In the genomic region with DNA sequence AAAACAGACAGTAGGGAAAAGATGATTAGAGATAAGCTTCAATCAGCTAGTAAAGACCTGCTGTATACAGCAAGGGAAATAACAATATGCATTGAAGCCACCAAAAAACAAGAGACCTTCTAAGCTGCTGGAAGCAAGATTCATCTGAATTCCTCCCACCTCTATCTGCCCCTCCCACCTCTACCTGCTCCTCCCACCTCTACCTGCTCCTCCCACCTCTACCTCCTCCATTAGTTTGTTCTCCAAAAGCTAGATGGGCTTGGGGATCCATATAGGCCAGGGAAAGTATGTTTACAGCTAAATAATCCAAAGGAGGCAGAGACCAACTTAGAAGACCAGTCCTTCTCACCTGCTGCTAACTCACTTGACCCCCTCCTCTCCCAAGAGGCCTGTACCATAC, we compare ENCODE assay signal across 2 cellular contexts.
TF ChIP-seq lines count a peak whose summit lies in the region.

No MANE protein-coding gene starts in this region.

TF ChIP-seq in HEK293, 187 proteins besides CTCF, POLR2A, EP300 and RAD21:
- TF ChIP-seq ZFHX2 (tag by site-specific recombination; conservative IDR thresholded peaks at IDR 0.05) (peak; percentile 35), EGR2 (tag by site-specific recombination; IDR thresholded peaks at IDR 0.05; ENCODE audit: low read depth) (peak; percentile 50; the same call in 1 of the 2 replicates), HOXC10 (CRISPR knock-in tag; IDR thresholded peaks at IDR 0.05) (no peak), ZNF600 (tag by site-specific recombination; IDR thresholded peaks at IDR 0.05) (no peak), ZNF501 (tag by site-specific recombination; IDR thresholded peaks at IDR 0.05) (no peak), ZNF169 (tag by site-specific recombination; IDR thresholded peaks at IDR 0.05) (no peak)
- TF ChIP-seq, protein P1, sequence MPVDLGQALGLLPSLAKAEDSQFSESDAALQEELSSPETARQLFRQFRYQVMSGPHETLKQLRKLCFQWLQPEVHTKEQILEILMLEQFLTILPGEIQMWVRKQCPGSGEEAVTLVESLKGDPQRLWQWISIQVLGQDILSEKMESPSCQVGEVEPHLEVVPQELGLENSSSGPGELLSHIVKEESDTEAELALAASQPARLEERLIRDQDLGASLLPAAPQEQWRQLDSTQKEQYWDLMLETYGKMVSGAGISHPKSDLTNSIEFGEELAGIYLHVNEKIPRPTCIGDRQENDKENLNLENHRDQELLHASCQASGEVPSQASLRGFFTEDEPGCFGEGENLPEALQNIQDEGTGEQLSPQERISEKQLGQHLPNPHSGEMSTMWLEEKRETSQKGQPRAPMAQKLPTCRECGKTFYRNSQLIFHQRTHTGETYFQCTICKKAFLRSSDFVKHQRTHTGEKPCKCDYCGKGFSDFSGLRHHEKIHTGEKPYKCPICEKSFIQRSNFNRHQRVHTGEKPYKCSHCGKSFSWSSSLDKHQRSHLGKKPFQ (tag by site-specific recombination; IDR thresholded peaks at IDR 0.05): no peak

TF ChIP-seq in H1, 55 proteins besides CTCF, POLR2A, EP300 and RAD21:
- TF ChIP-seq GTF2F1 (IDR thresholded peaks at IDR 0.05; ENCODE audit: borderline replicate concordance, low read depth, low read length) (no peak), YY1 (IDR thresholded peaks at IDR 0.05; ENCODE audit: low read depth, low read length) (no peak), SUZ12 (IDR thresholded peaks at IDR 0.05; ENCODE audit: low read length) (no peak), RFX5 (IDR thresholded peaks at IDR 0.05; ENCODE audit: borderline replicate concordance, low read depth, low read length) (no peak), JUN (IDR thresholded peaks at IDR 0.05; ENCODE audit: low read depth, low read length) (no peak), SP1 (IDR thresholded peaks at IDR 0.05; ENCODE audit: low read depth, low read length) (no peak), POU5F1 (IDR thresholded peaks at IDR 0.05; ENCODE audit: low read depth, low read length) (no peak), RXRA (IDR thresholded peaks at IDR 0.05; ENCODE audit: insufficient read depth, low read depth, low read length) (no peak), CBX5 (IDR thresholded peaks at IDR 0.05; ENCODE audit: low read depth, low read length) (no peak), SAP30 (IDR thresholded peaks at IDR 0.05; ENCODE audit: insufficient read depth, insufficient replicate concordance, low read length) (no peak), TBP (IDR thresholded peaks at IDR 0.05; ENCODE audit: low read depth, low read length) (no peak), RBBP5 (IDR thresholded peaks at IDR 0.05; ENCODE audit: borderline replicate concordance, low read depth, low read length) (no peak), USF2 (IDR thresholded peaks at IDR 0.05; ENCODE audit: low read length) (no peak), GABPA (IDR thresholded peaks at IDR 0.05; ENCODE audit: borderline replicate concordance, insufficient read depth, low read length) (no peak), MAFK (IDR thresholded peaks at IDR 0.05; ENCODE audit: low read depth, low read length) (no peak), EGR1 (IDR thresholded peaks at IDR 0.05; ENCODE audit: borderline replicate concordance, low read depth, low read length) (no peak), SIX5 (IDR thresholded peaks at IDR 0.05; ENCODE audit: low read depth, low read length) (no peak), SIN3A (conservative IDR thresholded peaks at IDR 0.05 in 1 of 2, IDR thresholded peaks at IDR 0.05 in 1 of 2; ENCODE audit: low read depth in 1 of 2, low read length in 2 of 2) (no peak), POLR2AphosphoS5 (IDR thresholded peaks at IDR 0.05; ENCODE audit: low read depth, low read length) (no peak)
- TF ChIP-seq, protein P2, sequence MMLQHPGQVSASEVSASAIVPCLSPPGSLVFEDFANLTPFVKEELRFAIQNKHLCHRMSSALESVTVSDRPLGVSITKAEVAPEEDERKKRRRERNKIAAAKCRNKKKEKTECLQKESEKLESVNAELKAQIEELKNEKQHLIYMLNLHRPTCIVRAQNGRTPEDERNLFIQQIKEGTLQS (IDR thresholded peaks at IDR 0.05; ENCODE audit: insufficient read depth, low read depth, low read length): no peak
